Comparison of ENCODE assay signal across 26 cellular contexts in the genomic region with DNA sequence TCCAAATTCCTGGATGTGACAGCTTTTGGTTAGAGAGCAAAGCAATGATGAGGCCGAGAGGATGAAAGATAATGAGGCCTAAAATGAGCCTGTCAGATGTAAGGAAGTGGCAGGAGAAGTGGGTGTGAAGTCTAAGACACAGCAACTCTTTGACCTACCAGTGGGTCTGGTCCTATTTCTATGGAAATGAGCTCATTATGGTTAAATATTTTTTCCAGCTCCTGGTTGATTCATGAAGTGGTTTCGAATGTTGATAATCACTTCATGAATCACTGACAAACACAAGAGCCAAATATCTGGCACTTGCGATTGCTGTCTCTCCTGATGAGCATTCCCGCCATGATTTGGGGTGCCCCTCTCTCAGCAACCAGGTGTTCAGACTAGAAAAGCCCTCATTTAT.
"Had no signal": no experiment of that assay in that cellular context is flagged by ENCODE, and none has a peak within 500 bp of the region (broad histone marks: within the 10 kb centered on the region; RNA-seq: fewer than 3 reads in every experiment).

No MANE protein-coding gene starts in this region.

- H3K27me3 ChIP-seq: neutrophil, ovary, sigmoid colon, suprapubic skin, tibial artery had no signal

- DNase-seq: activated CD4-positive, alpha-beta T cell treated with anti-CD3 and anti-CD28 coated beads for 36 hours; activated CD4-positive, CD25-positive, alpha-beta regulatory T cell; activated CD8-positive, alpha-beta memory T cell treated with anti-CD3 and anti-CD28 coated beads, Interleukin-2, amount 10 ng/mL, durations not matched to agents 7 days and 5 days; activated CD8-positive, alpha-beta T cell treated with anti-CD3 and anti-CD28 coated beads, Interleukin-2, amount 10 ng/mL, durations not matched to agents 7 days and 5 days; activated naive CD4-positive, alpha-beta T cell; activated T-cell treated with anti-CD3 and anti-CD28 coated beads, Interleukin-2, amount 50 U/mL, for 72 hours; anterior cingulate cortex; left cardiac atrium; left ventricle myocardium superior; mammary epithelial cell; naive B cell; nephron progenitor cell; ovary; psoas muscle; sigmoid colon; small intestine; stimulated activated CD4-positive, alpha-beta T cell treated with anti-CD3 and anti-CD28 coated beads, Interleukin-2, amount 100 ng/mL, for 24 hours; stimulated activated naive B cell treated with anti-CD40 and anti-IgM and Interleukin-4, amounts not matched to agents 10 μg/mL and 1 μg/mL and 100 μg/mL, for 72 hours; T-cell; tibial artery had no signal

- H3K4me1 Mint-ChIP-seq: activated CD4-positive, alpha-beta T cell treated with anti-CD3 and anti-CD28 coated beads for 36 hours; activated CD8-positive, alpha-beta memory T cell treated with anti-CD3 and anti-CD28 coated beads, Interleukin-2, amount 10 ng/mL, durations not matched to agents 7 days and 5 days; naive B cell; stimulated activated naive B cell treated with anti-CD40 and anti-IgM and Interleukin-4, amounts not matched to agents 10 μg/mL and 1 μg/mL and 100 μg/mL, for 72 hours; T-cell had no signal

- H3K27me3 Mint-ChIP-seq: activated CD8-positive, alpha-beta memory T cell treated with anti-CD3 and anti-CD28 coated beads, Interleukin-2, amount 10 ng/mL, durations not matched to agents 7 days and 5 days had no signal

- H3K4me3 Mint-ChIP-seq: activated CD4-positive, alpha-beta T cell treated with anti-CD3 and anti-CD28 coated beads for 36 hours; activated CD8-positive, alpha-beta memory T cell treated with anti-CD3 and anti-CD28 coated beads, Interleukin-2, amount 10 ng/mL, durations not matched to agents 7 days and 5 days; activated CD8-positive, alpha-beta T cell treated with anti-CD3 and anti-CD28 coated beads, Interleukin-2, amount 10 ng/mL, durations not matched to agents 7 days and 5 days; activated T-cell treated with anti-CD3 and anti-CD28 coated beads, Interleukin-2, amount 50 U/mL, for 72 hours; brain; mesothelial cell of epicardium; naive B cell; nephron progenitor cell; stimulated activated naive B cell treated with anti-CD40 and anti-IgM and Interleukin-4, amounts not matched to agents 10 μg/mL and 1 μg/mL and 100 μg/mL, for 72 hours; T-cell had no signal

- H3K4me3 ChIP-seq: coronary artery, ovary, psoas muscle, sigmoid colon, suprapubic skin, tibial artery had no signal

- H3K27ac Mint-ChIP-seq: activated CD4-positive, alpha-beta T cell treated with anti-CD3 and anti-CD28 coated beads for 36 hours; activated CD8-positive, alpha-beta memory T cell treated with anti-CD3 and anti-CD28 coated beads, Interleukin-2, amount 10 ng/mL, durations not matched to agents 7 days and 5 days; activated CD8-positive, alpha-beta T cell treated with anti-CD3 and anti-CD28 coated beads, Interleukin-2, amount 10 ng/mL, durations not matched to agents 7 days and 5 days; activated naive CD4-positive, alpha-beta T cell treated with anti-CD3 and anti-CD28 coated beads, Interleukin-2, amount 50 U/mL, for 72 hours; activated T-cell treated with anti-CD3 and anti-CD28 coated beads, Interleukin-2, amount 50 U/mL, for 72 hours; brain; mesothelial cell of epicardium; naive B cell; nephron progenitor cell; stimulated activated naive B cell treated with anti-CD40 and anti-IgM and Interleukin-4, amounts not matched to agents 10 μg/mL and 1 μg/mL and 100 μg/mL, for 72 hours; T-cell had no signal

- H3K9me3 Mint-ChIP-seq: activated naive CD4-positive, alpha-beta T cell treated with anti-CD3 and anti-CD28 coated beads, Interleukin-2, amount 50 U/mL, for 72 hours; activated T-cell treated with anti-CD3 and anti-CD28 coated beads, Interleukin-2, amount 50 U/mL, for 72 hours; brain; mesothelial cell of epicardium; nephron progenitor cell; stimulated activated naive B cell treated with anti-CD40 and anti-IgM and Interleukin-4, amounts not matched to agents 10 μg/mL and 1 μg/mL and 100 μg/mL, for 72 hours; T-cell had no signal

- ATAC-seq: activated CD4-positive, alpha-beta T cell treated with anti-CD3 and anti-CD28 coated beads for 36 hours; activated CD8-positive, alpha-beta memory T cell treated with anti-CD3 and anti-CD28 coated beads, Interleukin-2, amount 10 ng/mL, durations not matched to agents 7 days and 5 days; activated CD8-positive, alpha-beta T cell treated with anti-CD3 and anti-CD28 coated beads, Interleukin-2, amount 10 ng/mL, durations not matched to agents 7 days and 5 days; activated naive CD4-positive, alpha-beta T cell treated with anti-CD3 and anti-CD28 coated beads, Interleukin-2, amount 50 U/mL, for 72 hours; activated T-cell treated with anti-CD3 and anti-CD28 coated beads, Interleukin-2, amount 50 U/mL, for 72 hours; left cardiac atrium; left ventricle myocardium superior; psoas muscle; stimulated activated naive B cell treated with anti-CD40 and anti-IgM and Interleukin-4, amounts not matched to agents 10 μg/mL and 1 μg/mL and 100 μg/mL, for 72 hours; T-cell had no signal

- H3K9me3 ChIP-seq: neutrophil, ovary, psoas muscle, sigmoid colon, suprapubic skin, tibial artery had no signal

- H3K4me1 ChIP-seq: psoas muscle, sigmoid colon, tibial artery had no signal

- H3K36me3 Mint-ChIP-seq: activated CD8-positive, alpha-beta memory T cell treated with anti-CD3 and anti-CD28 coated beads, Interleukin-2, amount 10 ng/mL, durations not matched to agents 7 days and 5 days; activated naive CD4-positive, alpha-beta T cell treated with anti-CD3 and anti-CD28 coated beads, Interleukin-2, amount 50 U/mL, for 72 hours; brain; mesothelial cell of epicardium; naive B cell; stimulated activated naive B cell treated with anti-CD40 and anti-IgM and Interleukin-4, amounts not matched to agents 10 μg/mL and 1 μg/mL and 100 μg/mL, for 72 hours; T-cell had no signal

- H3K36me3 ChIP-seq: neutrophil, ovary, sigmoid colon, suprapubic skin, tibial artery had no signal

- H3K27ac ChIP-seq: coronary artery, neutrophil, ovary, psoas muscle, sigmoid colon, suprapubic skin, tibial artery had no signal
